In genomic region chr4:1682860-1683259, GRCh38 we compare ENCODE assay signal across 9 cellular contexts. TPM values are rescaled to one million over a fixed set of nuclear protein-coding genes. Genes with fewer than 3 reads are reported as not detected.
A peak's percentile ranks its signal among the peaks of the same experiment; 100 is the strongest.
DNase-seq lines count a peak whose midpoint lies in the region; ATAC-seq, FAIRE-seq and TF ChIP-seq lines count a peak whose summit lies in the region.
"Had no signal": no experiment of that assay in that cellular context is flagged by ENCODE, and none has a peak within 500 bp of the region (broad histone marks: within the 10 kb centered on the region; RNA-seq: fewer than 3 reads in every experiment).

No MANE protein-coding gene starts in this region.

- H3K4me1 Mint-ChIP-seq in CD8-positive, alpha-beta memory T cell = peaks cover 11% of the 10 kb centered on the region in 3 donors

- DNase-seq in CD8-positive, alpha-beta memory T cell = no peak
- DNase-seq in RWPE2 (ENCODE audit: low spot score) = no peak
- no peak for DNase-seq in esophagus muscularis mucosa (ENCODE audit: extremely low spot score)
- no peak for DNase-seq in retinal pigment epithelial cell (ENCODE audit: low read depth)
- no peak for DNase-seq in COLO668 (lab: John Stamatoyannopoulos, UW; ENCODE audit: unreplicated experiment)
- no peak for DNase-seq in small intestine
- DNase-seq in T1000 (lab: John Stamatoyannopoulos, UW) = no peak
- DNase-seq in NCI-H2029 treated with DMSO at 0.1 percent for 48 hours (lab: John Stamatoyannopoulos, UW) = no peak
- DNase-seq: stimulated activated CD4-positive, alpha-beta T cell treated with anti-CD3 and anti-CD28 coated beads, Interleukin-4, amount 100 ng/mL, for 24 hours had no signal

- H3K4me3 ChIP-seq in CD8-positive, alpha-beta memory T cell (ENCODE audit: low read length) = no peak overlapping the region
- H3K4me3 ChIP-seq in RWPE2 (ENCODE audit: severe bottlenecking) = no peak overlapping the region
- peak overlapping the region; percentile 65 to 91 (median 76) for H3K4me3 ChIP-seq in esophagus muscularis mucosa
- H3K4me3 ChIP-seq in retinal pigment epithelial cell (ENCODE audit: low read length) = peak overlapping the region; percentile 53
- no peak overlapping the region for H3K4me3 ChIP-seq in small intestine (ENCODE audit: low read depth in 1 of 2, low read length in 2 of 2)

- H3K27me3 Mint-ChIP-seq in CD8-positive, alpha-beta memory T cell = no peaks in the 10 kb centered on the region

- CTCF ChIA-PET in CD8-positive, alpha-beta memory T cell (lab: Charles Lee) = interaction anchor here (2.0 to 2.7 kb wide), 2 partner anchors 9 to 11 kb away, joined by 6 to 11 read pairs; no protein-coding TSS in a partner anchor

- 85% methylated on average over 13 of the region's 13 CpGs for WGBS in esophagus muscularis mucosa
- WGBS in small intestine, 3 donors = 87 to 91% (median 88%) methylated on average over 13 of the region's 13 CpGs

- TF ChIP-seq CTCF in RWPE2 (IDR thresholded peaks at IDR 0.05; ENCODE audit: poor library complexity, severe bottlenecking) = no peak
- no peak for TF ChIP-seq CTCF in esophagus muscularis mucosa (IDR thresholded peaks at IDR 0.05)
- no peak for TF ChIP-seq CTCF in retinal pigment epithelial cell (conservative IDR thresholded peaks at IDR 0.05; ENCODE audit: low read depth, low read length)

- POLR2A ChIA-PET in CD8-positive, alpha-beta memory T cell (lab: Charles Lee) = interaction anchor here (1.1 to 1.4 kb wide), 2 partner anchors 30 to 77 kb away, joined by 4 to 5 read pairs; partner anchors contain the start of gene SLBP

- no peak for ATAC-seq in RWPE2 (ENCODE audit: low read depth)

- H3K27ac ChIP-seq in CD8-positive, alpha-beta memory T cell (ENCODE audit: low read depth, low read length) = no peak overlapping the region
- peak overlapping the region; percentile 59 for H3K27ac ChIP-seq in RWPE2 (ENCODE audit: poor library complexity, severe bottlenecking)
- peak overlapping the region; percentile 86 to 99 (median 96) for H3K27ac ChIP-seq in esophagus muscularis mucosa (replicated peaks in 1 of 4)
- H3K27ac ChIP-seq in small intestine (ENCODE audit: low read depth in 1 of 2, low read length in 1 of 2) = peak overlapping the region in 1 of 2 donors; percentile 2

- no peaks in the 10 kb centered on the region for H3K4me1 ChIP-seq in CD8-positive, alpha-beta memory T cell (ENCODE audit: insufficient read depth, low read length)
- peaks cover 2% of the 10 kb centered on the region for H3K4me1 ChIP-seq in RWPE2 (ENCODE audit: insufficient read depth, poor library complexity, severe bottlenecking)
- H3K4me1 ChIP-seq in esophagus muscularis mucosa = peaks cover 2 to 24% (median 22%) of the 10 kb centered on the region in 4 donors
- H3K4me1 ChIP-seq in small intestine (ENCODE audit: control insufficient read depth in 2 of 2, insufficient read depth in 1 of 2, low read depth in 1 of 2, low read length in 1 of 2) = no peaks in the 10 kb centered on the region

- H3K9me3 Mint-ChIP-seq in CD8-positive, alpha-beta memory T cell = no peaks in the 10 kb centered on the region

- no peaks in the 10 kb centered on the region for H3K27me3 ChIP-seq in CD8-positive, alpha-beta memory T cell (ENCODE audit: insufficient read depth, low read length, poor library complexity, severe bottlenecking)
- H3K27me3 ChIP-seq in RWPE2 (ENCODE audit: insufficient read depth, poor library complexity, severe bottlenecking) (no peaks in the 10 kb centered on the region), esophagus muscularis mucosa (no peaks in the 10 kb centered on the region), small intestine (ENCODE audit: control insufficient read depth in 2 of 2, insufficient read depth in 2 of 2, low read length in 2 of 2) (no peaks in the 10 kb centered on the region)

- no peaks in the 10 kb centered on the region for H3K36me3 ChIP-seq in CD8-positive, alpha-beta memory T cell (ENCODE audit: insufficient read depth, low read length)
- H3K36me3 ChIP-seq in RWPE2 (ENCODE audit: low read depth) = no peaks in the 10 kb centered on the region
- no peaks in the 10 kb centered on the region for H3K36me3 ChIP-seq in esophagus muscularis mucosa
- H3K36me3 ChIP-seq in small intestine (ENCODE audit: control insufficient read depth in 2 of 2, insufficient read depth in 2 of 2, low read length in 2 of 2) = no peaks in the 10 kb centered on the region

- no peaks in the 10 kb centered on the region for H3K9me3 ChIP-seq in CD8-positive, alpha-beta memory T cell (ENCODE audit: low read length)
- H3K9me3 ChIP-seq in RWPE2 (ENCODE audit: severe bottlenecking) (no peaks in the 10 kb centered on the region), esophagus muscularis mucosa (no peaks in the 10 kb centered on the region), small intestine (ENCODE audit: control insufficient read depth, low read depth) (no peaks in the 10 kb centered on the region)

- H3K27ac Mint-ChIP-seq in CD8-positive, alpha-beta memory T cell = peak overlapping the region; percentile 77 to 97 (median 94)

- TF ChIP-seq POLR2A in esophagus muscularis mucosa (IDR thresholded peaks at IDR 0.05; ENCODE audit: low read depth) = no peak

- intact Hi-C loops in esophagus muscularis mucosa (cut with DNase I) = loop anchor here (10.0 kb wide), 1 partner anchor 98 kb away; no protein-coding TSS in a partner anchor

- FAIRE-seq in small intestine (lab: Jason Lieb, UNC) = no peak

- peaks cover 0 to 1% (median 0%) of the 10 kb centered on the region in 3 donors for H3K36me3 Mint-ChIP-seq in CD8-positive, alpha-beta memory T cell

- no peak for TF ChIP-seq EP300 in esophagus muscularis mucosa (IDR thresholded peaks at IDR 0.05)

- peak overlapping the region; percentile 87 to 94 (median 90) for H3K4me3 Mint-ChIP-seq in CD8-positive, alpha-beta memory T cell

RNA-seq across cellular contexts. Expression of gene FAM53A, which starts 1.3 kb away (rescaled TPM):
- total RNA-seq in CD8-positive, alpha-beta memory T cell = 1 to 10 TPM in 1 of 2 experiments, under 1 TPM in 1; 0.82 to 1.9 TPM
- 1.5 TPM for polyA plus RNA-seq in CD8-positive, alpha-beta memory T cell
- 10 to 100 TPM in 1 of 4 donors, 1 to 10 TPM in 3; 5.2 to 13.3 (median 8.9) TPM for total RNA-seq in esophagus muscularis mucosa
- polyA plus RNA-seq in small intestine = 1 to 10 TPM in 1 of 3 donors, under 1 TPM in 1, not detected in 1; 0.27 to 1.1 TPM

RNA-seq across cellular contexts. Expression of gene SLBP, which starts 29.3 kb away (rescaled TPM):
- total RNA-seq in CD8-positive, alpha-beta memory T cell = 100 to 1,000 TPM; 163 to 164 TPM
- 71.6 TPM for polyA plus RNA-seq in CD8-positive, alpha-beta memory T cell
- 10 to 100 TPM; 41.5 to 56.1 (median 45.5) TPM for total RNA-seq in esophagus muscularis mucosa
- polyA plus RNA-seq in small intestine = 10 to 100 TPM; 25.5 to 28.2 (median 27.6) TPM

RNA-seq across cellular contexts. Expression of gene TMEM129, which starts 38.3 kb away (rescaled TPM):
- total RNA-seq in CD8-positive, alpha-beta memory T cell = 10 to 100 TPM; 27.6 to 30.6 TPM
- 42.1 TPM for polyA plus RNA-seq in CD8-positive, alpha-beta memory T cell
- total RNA-seq in esophagus muscularis mucosa = 100 to 1,000 TPM in 1 of 4 donors, 10 to 100 TPM in 3; 59.3 to 101 (median 72.6) TPM
- 10 to 100 TPM; 18.6 to 47.2 (median 25.5) TPM for polyA plus RNA-seq in small intestine

RNA-seq across cellular contexts. Expression of gene TACC3, which starts 38.5 kb away (rescaled TPM):
- 100 to 1,000 TPM; 124 to 129 TPM for total RNA-seq in CD8-positive, alpha-beta memory T cell
- 45.5 TPM for polyA plus RNA-seq in CD8-positive, alpha-beta memory T cell
- 1 to 10 TPM; 2.5 to 8.8 (median 5.8) TPM for total RNA-seq in esophagus muscularis mucosa
- polyA plus RNA-seq in small intestine = 10 to 100 TPM; 11.9 to 41.4 (median 12.7) TPM

Comparison
In these comparisons a context has a peak if more than half of its experiments do, and no peak if none do; other contexts are left out.
1. H3K4me3 ChIP-seq: peak in esophagus muscularis mucosa (4 of 4) and retinal pigment epithelial cell (single experiment); none in CD8-positive, alpha-beta memory T cell (single experiment), RWPE2 (single experiment) and small intestine (0 of 2).